1 cellular context compared by ENCODE assay signal in genomic region chr14:100237735-100238418, GRCh38.
TF ChIP-seq lines count a peak whose summit lies in the region.

No MANE protein-coding gene starts in this region.

TF ChIP-seq in K562, 482 proteins besides CTCF, POLR2A, EP300 and RAD21 (continued from another document):
- TF ChIP-seq ZNF407 (IDR thresholded peaks at IDR 0.05; ENCODE audit: low read depth) (peak; percentile 80), ZNF584 (CRISPR knock-in tag; IDR thresholded peaks at IDR 0.05; ENCODE audit: low read depth) (no peak), NCOA1 (IDR thresholded peaks at IDR 0.05; ENCODE audit: low read depth) (peak; percentile 74; the same call in 1 of the 2 replicates)
